ENCODE assay signal across 15 cellular contexts in the genomic region with DNA sequence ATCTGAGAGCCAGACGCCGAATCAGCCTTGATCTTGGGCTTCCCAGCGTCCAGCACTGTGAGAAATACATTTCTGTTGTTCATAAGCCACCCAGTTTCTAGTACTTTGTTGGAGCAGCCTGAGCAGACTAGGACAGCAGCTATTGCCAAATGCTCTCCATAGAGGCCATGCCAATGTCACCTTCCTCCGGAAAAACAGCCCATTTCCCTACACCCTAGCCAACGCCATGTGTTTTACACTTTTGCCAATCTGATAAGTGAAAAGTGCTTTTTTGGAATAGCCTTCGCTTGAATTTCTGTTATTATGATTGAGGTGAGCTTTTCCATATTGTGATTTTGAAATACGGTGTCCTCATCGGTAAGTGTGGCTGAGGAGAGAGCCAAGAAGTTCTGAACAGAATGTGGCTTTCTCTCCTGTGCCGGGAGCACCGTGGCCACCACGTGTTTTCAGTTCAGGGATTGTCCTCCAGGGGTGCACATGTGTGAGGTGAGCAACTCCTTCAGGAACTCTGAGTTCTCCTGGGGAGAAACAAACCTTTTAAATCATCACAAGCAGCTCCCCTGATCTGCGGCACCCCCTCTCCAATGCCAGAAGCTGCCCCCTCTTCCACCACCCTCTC. TPM values are rescaled to one million over a fixed set of nuclear protein-coding genes. Genes with fewer than 3 reads are reported as not detected.
DNase-seq lines count a peak whose midpoint lies in the region; ATAC-seq and TF ChIP-seq lines count a peak whose summit lies in the region.
"Had no signal": no experiment of that assay in that cellular context is flagged by ENCODE, and none has a peak within 500 bp of the region (broad histone marks: within the 10 kb centered on the region; RNA-seq: fewer than 3 reads in every experiment).

No MANE protein-coding gene starts in this region.

- H3K18ac ChIP-seq in neuronal stem cell (ENCODE audit: low read length): no peak overlapping the region

- H3K4me1 ChIP-seq in body of pancreas (peaks cover 10% of the 10 kb centered on the region), right atrium auricular region (peaks cover 0 to 24% of the 10 kb centered on the region in 2 donors), neuronal stem cell (ENCODE audit: control insufficient read depth in 2 of 2, insufficient read depth in 1 of 2, low read depth in 1 of 2, low read length in 2 of 2) (peaks cover 0 to 4% of the 10 kb centered on the region in 2 donors)
- H3K4me1 ChIP-seq: SJCRH30 had no signal

- H2BK12ac ChIP-seq in neuronal stem cell (ENCODE audit: low read length): no peak overlapping the region

- H3K4me1 Mint-ChIP-seq in stimulated activated naive B cell treated with anti-CD40 and anti-IgM and Interleukin-4, amounts not matched to agents 10 μg/mL and 1 μg/mL and 100 μg/mL, for 72 hours: peaks cover 10 to 18% of the 10 kb centered on the region in 2 donors

- ATAC-seq in body of pancreas (peak; percentile 63), HG03159 (IDR thresholded peaks at IDR 0.05; ENCODE audit: unreplicated experiment) (no peak)
- no peak for ATAC-seq in stimulated activated naive B cell treated with anti-CD40 and anti-IgM and Interleukin-4, amounts not matched to agents 10 μg/mL and 1 μg/mL and 100 μg/mL, for 72 hours (replicated peaks)

- H4K8ac ChIP-seq in neuronal stem cell (ENCODE audit: low read depth, low read length): no peak overlapping the region

- H3K27ac Mint-ChIP-seq in stimulated activated naive B cell treated with anti-CD40 and anti-IgM and Interleukin-4, amounts not matched to agents 10 μg/mL and 1 μg/mL and 100 μg/mL, for 72 hours: peak overlapping the region; percentile 57

- H3K4me3 ChIP-seq in body of pancreas: no peak overlapping the region
- H3K4me3 ChIP-seq in right atrium auricular region: no peak overlapping the region
- H3K4me3 ChIP-seq in neuronal stem cell (ENCODE audit: low read length in 2 of 2): no peak overlapping the region
- H3K4me3 ChIP-seq: HAP-1, SJCRH30 had no signal

- 40 to 54% methylated on average over 9 to 12 of the region's 12 CpGs for WGBS in body of pancreas, 2 donors
- WGBS in neuronal stem cell (ENCODE audit: extremely low coverage in 2 of 2, insufficient read length in 2 of 2, insufficient replicate concordance in 1 of 2), 2 donors: no CpG with 5 or more reads among the region's 12 CpGs

- no peak for TF ChIP-seq POLR2A in body of pancreas (IDR thresholded peaks at IDR 0.05)

- H3K27me3 ChIP-seq in body of pancreas (no peaks in the 10 kb centered on the region), right atrium auricular region (no peaks in the 10 kb centered on the region), neuronal stem cell (ENCODE audit: control insufficient read depth in 3 of 3, insufficient read depth in 3 of 3, low read depth in 1 of 3, low read length in 3 of 3) (peaks cover 0 to 3% (median 0%) of the 10 kb centered on the region in 3 experiments)
- H3K27me3 ChIP-seq: SJCRH30 had no signal

- no peak overlapping the region for H4K91ac ChIP-seq in neuronal stem cell (ENCODE audit: low read depth, low read length, poor library complexity)

- H3K36me3 ChIP-seq in body of pancreas (replicated peaks in 1 of 2; ENCODE audit: insufficient read depth in 1 of 2, low read depth in 2 of 2) (no peaks in the 10 kb centered on the region), right atrium auricular region (peaks cover 11% of the 10 kb centered on the region), neuronal stem cell (replicated peaks in 1 of 2; ENCODE audit: control insufficient read depth in 2 of 2, insufficient read depth in 2 of 2, low read length in 2 of 2) (peaks cover 2% of the 10 kb centered on the region in 2 donors)
- H3K36me3 ChIP-seq: HAP-1, SJCRH30 had no signal

- H2BK5ac ChIP-seq in neuronal stem cell (ENCODE audit: low read length): no peak overlapping the region

- H3K36me3 Mint-ChIP-seq in stimulated activated naive B cell treated with anti-CD40 and anti-IgM and Interleukin-4, amounts not matched to agents 10 μg/mL and 1 μg/mL and 100 μg/mL, for 72 hours: peaks cover 1 to 23% of the 10 kb centered on the region in 2 donors

- H3K9ac ChIP-seq in neuronal stem cell (ENCODE audit: low read depth, low read length, poor library complexity): no peak overlapping the region

- DNase-seq in DMS53 (lab: John Stamatoyannopoulos, UW) (peak; percentile 25), DMS53 treated with DMSO at 0.1 percent for 48 hours (lab: John Stamatoyannopoulos, UW; ENCODE audit: unreplicated experiment) (no peak), body of pancreas (peak; percentile 35 to 65 (median 43)), right atrium auricular region (ENCODE audit: low spot score) (no peak), GM19238 (ENCODE audit: insufficient read length, low spot score) (no peak), neuronal stem cell (ENCODE audit: low spot score) (no peak)
- DNase-seq in stimulated activated naive B cell treated with anti-CD40 and anti-IgM and Interleukin-4, amounts not matched to agents 10 μg/mL and 1 μg/mL and 100 μg/mL, for 72 hours: no peak
- DNase-seq: activated CD4-positive, alpha-beta T cell treated with anti-CD3 and anti-CD28 coated beads for 4 hours; activated effector memory CD4-positive, alpha-beta T cell treated with Interleukin-2 at 50 U/mL for 16 hours; cortex of kidney; NCI-H345; SJCRH30; stimulated activated CD4-positive, alpha-beta T cell treated with anti-CD3 and anti-CD28 coated beads, Interleukin-12 subunit alpha, Interleukin-12 subunit beta, amount 100 ng/mL, for 4 hours had no signal

- H2AK5ac ChIP-seq in neuronal stem cell (ENCODE audit: low read depth, low read length): no peak overlapping the region

- H3K14ac ChIP-seq in neuronal stem cell (ENCODE audit: low read length): no peak overlapping the region

- no peaks in the 10 kb centered on the region for H3K9me3 Mint-ChIP-seq in stimulated activated naive B cell treated with anti-CD40 and anti-IgM and Interleukin-4, amounts not matched to agents 10 μg/mL and 1 μg/mL and 100 μg/mL, for 72 hours

- no peak overlapping the region for H3K23ac ChIP-seq in neuronal stem cell (ENCODE audit: low read depth, low read length, poor library complexity)

- H3K27ac ChIP-seq in body of pancreas (no peak overlapping the region), right atrium auricular region (peak overlapping the region; percentile 66 to 91), neuronal stem cell (replicated peaks; ENCODE audit: low read length) (no peak overlapping the region)
- H3K27ac ChIP-seq: SJCRH30 had no signal

- no peak overlapping the region for H3K4ac ChIP-seq in neuronal stem cell (ENCODE audit: low read length)

- H3K4me2 ChIP-seq in neuronal stem cell (ENCODE audit: insufficient read depth, low read length, poor library complexity, severe bottlenecking): no peak overlapping the region

- no peak overlapping the region for H3K4me3 Mint-ChIP-seq in stimulated activated naive B cell treated with anti-CD40 and anti-IgM and Interleukin-4, amounts not matched to agents 10 μg/mL and 1 μg/mL and 100 μg/mL, for 72 hours

- intact Hi-C loops in body of pancreas (cut with DNase I): no loop called here

- no peaks in the 10 kb centered on the region for H3K27me3 Mint-ChIP-seq in stimulated activated naive B cell treated with anti-CD40 and anti-IgM and Interleukin-4, amounts not matched to agents 10 μg/mL and 1 μg/mL and 100 μg/mL, for 72 hours

- H2AFZ ChIP-seq in neuronal stem cell (ENCODE audit: low read length): no peak overlapping the region

- H2BK15ac ChIP-seq in neuronal stem cell (ENCODE audit: low read length): no peak overlapping the region

- TF ChIP-seq CTCF in body of pancreas (IDR thresholded peaks at IDR 0.05) (peak in 4 of 7 experiments; percentile 30 to 54 (median 42)), right atrium auricular region (IDR thresholded peaks at IDR 0.05) (peak in 1 of 2 donors; percentile 32)

- H2BK120ac ChIP-seq in neuronal stem cell (ENCODE audit: low read depth, low read length): no peak overlapping the region

- no peaks in the 10 kb centered on the region for H3K79me1 ChIP-seq in neuronal stem cell (ENCODE audit: low read depth, low read length)

- no peaks in the 10 kb centered on the region for H3K9me3 ChIP-seq in body of pancreas
- H3K9me3 ChIP-seq in right atrium auricular region: no peaks in the 10 kb centered on the region
- H3K9me3 ChIP-seq in neuronal stem cell (replicated peaks in 1 of 2; ENCODE audit: control insufficient read depth in 2 of 2, insufficient read depth in 1 of 2, low read depth in 1 of 2, low read length in 2 of 2): no peaks in the 10 kb centered on the region
- H3K9me3 ChIP-seq: HAP-1, SJCRH30 had no signal

RNA-seq across cellular contexts. Expression of a gene that starts 35.8 kb away (rescaled TPM):
- total RNA-seq in body of pancreas: 10 to 100 TPM in 1 of 2 donors, 1 to 10 TPM in 1; 7.6 to 18.2 TPM
- total RNA-seq in right atrium auricular region: 10 to 100 TPM; 21.9 to 35.8 TPM
- polyA plus RNA-seq in neuronal stem cell (2013, experiment 1 of 2): 30.4 TPM
- polyA plus RNA-seq in neuronal stem cell (2013, experiment 2 of 2): 29.3 TPM

RNA-seq across cellular contexts. Expression of a gene that starts 56.3 kb away (rescaled TPM):
- total RNA-seq in body of pancreas (10 to 100 TPM; 22.1 to 26.0 TPM), right atrium auricular region (1 to 10 TPM; 1.9 to 2.8 TPM)
- 0.39 TPM for polyA plus RNA-seq in neuronal stem cell (2013, experiment 1 of 2)
- 0.39 TPM for polyA plus RNA-seq in neuronal stem cell (2013, experiment 2 of 2)
- total RNA-seq: SJCRH30 had no signal

Comparison
In these comparisons a context has a peak if more than half of its experiments do, and no peak if none do; other contexts are left out.
1. DNase-seq: peak in DMS53 (single experiment) and body of pancreas (4 of 4); none in DMS53 treated with DMSO at 0.1 percent for 48 hours (single experiment), right atrium auricular region (single experiment), stimulated activated naive B cell treated with anti-CD40 and anti-IgM and Interleukin-4, amounts not matched to agents 10 μg/mL and 1 μg/mL and 100 μg/mL, for 72 hours (single experiment), GM19238 (single experiment) and neuronal stem cell (single experiment).
2. H3K27ac ChIP-seq: peak in right atrium auricular region (2 of 2); none in body of pancreas (0 of 4) and neuronal stem cell (single experiment).
3. RNA of a gene that starts 56.3 kb away (total RNA-seq): 22.1 to 26.0 TPM in body of pancreas; 1.9 to 2.8 TPM in right atrium auricular region; every median in the first group is over 4 times any median in the second.